7 cellular contexts compared by ENCODE assay signal in the genomic region with DNA sequence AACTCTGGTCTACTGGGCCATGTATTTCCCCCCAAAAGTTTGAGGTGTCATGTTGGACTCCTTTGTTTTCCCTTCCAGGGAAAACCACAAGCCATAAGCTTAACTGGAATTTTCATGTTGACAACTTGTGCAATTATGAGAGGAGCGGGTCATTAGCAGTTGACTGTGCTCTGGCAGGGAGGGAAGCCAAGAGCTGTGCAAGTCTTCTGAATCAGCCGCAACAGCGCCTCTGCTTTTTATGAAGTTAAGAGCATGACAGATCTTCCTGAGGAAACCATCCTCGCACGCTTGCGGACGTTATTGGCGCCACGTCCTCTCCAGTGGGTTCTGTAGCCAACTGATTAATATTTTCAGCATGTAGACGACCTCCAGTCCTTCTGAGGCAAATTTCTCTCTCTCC.
DNase-seq lines count a peak whose midpoint lies in the region; FAIRE-seq and TF ChIP-seq lines count a peak whose summit lies in the region.

No MANE protein-coding gene starts in this region.

- H3K18ac ChIP-seq in mesenchymal stem cell (ENCODE audit: low read depth in 1 of 2, low read length in 2 of 2), result no peak overlapping the region

- peaks cover 15% of the 10 kb centered on the region for H3K27me3 ChIP-seq in CD4-positive, alpha-beta memory T cell (ENCODE audit: insufficient read depth, low read length)
- H3K27me3 ChIP-seq in GM23248 (replicated peaks; ENCODE audit: insufficient read depth), result no peaks in the 10 kb centered on the region
- peaks cover 0 to 49% of the 10 kb centered on the region in 2 experiments for H3K27me3 ChIP-seq in mesenchymal stem cell (ENCODE audit: control insufficient read depth in 1 of 2, insufficient read depth in 1 of 2, low read length in 2 of 2)
- H3K27me3 ChIP-seq in small intestine (ENCODE audit: control insufficient read depth in 2 of 2, insufficient read depth in 2 of 2, low read length in 2 of 2), result peaks cover 0 to 12% of the 10 kb centered on the region in 2 donors
- H3K27me3 ChIP-seq in ovary, result no peaks in the 10 kb centered on the region

- FAIRE-seq in small intestine (lab: Jason Lieb, UNC), result no peak

- H3K23ac ChIP-seq in mesenchymal stem cell (ENCODE audit: low read length in 2 of 2), result no peak overlapping the region

- H3K9ac ChIP-seq in GM23248, result no peak overlapping the region
- peak overlapping the region; percentile 73 for H3K9ac ChIP-seq in mesenchymal stem cell (ENCODE audit: low read length)

- no peaks in the 10 kb centered on the region for H3K79me2 ChIP-seq in GM23248 (ENCODE audit: insufficient read depth)

- no peak overlapping the region for H2BK15ac ChIP-seq in mesenchymal stem cell (ENCODE audit: low read depth, poor library complexity, severe bottlenecking)

- H3K9me3 Mint-ChIP-seq in CD4-positive, alpha-beta memory T cell, result no peaks in the 10 kb centered on the region

- no peak overlapping the region for H2BK120ac ChIP-seq in mesenchymal stem cell (ENCODE audit: low read depth, low read length)

- no peaks in the 10 kb centered on the region for H3K36me3 Mint-ChIP-seq in CD4-positive, alpha-beta memory T cell

- in situ Hi-C loops in GM23248 (cut with MboI), result no loop called here

- TF ChIP-seq EP300 in ovary (IDR thresholded peaks at IDR 0.05), result no peak

- no peaks in the 10 kb centered on the region for H3K36me3 ChIP-seq in CD4-positive, alpha-beta memory T cell (ENCODE audit: insufficient read depth, low read length)
- no peaks in the 10 kb centered on the region for H3K36me3 ChIP-seq in GM23248 (ENCODE audit: low read depth)
- H3K36me3 ChIP-seq in mesenchymal stem cell (ENCODE audit: control insufficient read depth in 1 of 2, insufficient read depth in 2 of 2, low read depth in 1 of 2, low read length in 2 of 2), result no peaks in the 10 kb centered on the region
- H3K36me3 ChIP-seq in small intestine (ENCODE audit: control insufficient read depth in 2 of 2, insufficient read depth in 2 of 2, low read length in 2 of 2), result no peaks in the 10 kb centered on the region
- no peaks in the 10 kb centered on the region for H3K36me3 ChIP-seq in ovary

- POLR2A ChIA-PET in CD4-positive, alpha-beta memory T cell (lab: Charles Lee; ENCODE audit: partially characterized antibody), result no interaction called here

- no peak overlapping the region for H4K8ac ChIP-seq in mesenchymal stem cell (ENCODE audit: low read length)

- CTCF ChIA-PET in CD4-positive, alpha-beta memory T cell (lab: Charles Lee; ENCODE audit: partially characterized antibody), result interaction anchor here (2.0 kb wide), 1 partner anchor 11 kb away, joined by 8 read pairs; no protein-coding TSS in a partner anchor

- H2AK5ac ChIP-seq in mesenchymal stem cell (ENCODE audit: low read length, severe bottlenecking), result no peak overlapping the region

- no peaks in the 10 kb centered on the region for H3F3A ChIP-seq in GM23248 (ENCODE audit: insufficient read depth)

- H4K20me1 ChIP-seq in GM23248 (ENCODE audit: insufficient read depth), result no peaks in the 10 kb centered on the region

- peaks cover 5 to 16% (median 11%) of the 10 kb centered on the region in 4 donors for H3K4me1 Mint-ChIP-seq in CD4-positive, alpha-beta memory T cell

- H2AFZ ChIP-seq in GM23248 (no peak overlapping the region), mesenchymal stem cell (ENCODE audit: low read depth, low read length) (no peak overlapping the region)

- no peaks in the 10 kb centered on the region for H3K9me2 ChIP-seq in GM23248 (ENCODE audit: insufficient read depth)

- WGBS in GM23248 (ENCODE audit: low coverage in 1 of 2, low lambda C conversion rate in 2 of 2, missing lambda C conversion rate in 2 of 2), 2 experiments, result 0 to 1% methylated on average over 10 of the region's 10 CpGs
- WGBS in mesenchymal stem cell, result 45% methylated on average over 10 of the region's 10 CpGs
- 27 to 54% (median 43%) methylated on average over 10 of the region's 10 CpGs for WGBS in small intestine, 3 donors
- WGBS in ovary, 3 donors, result 21 to 33% (median 29%) methylated on average over 10 of the region's 10 CpGs

- no peak for TF ChIP-seq CTCF in ovary (IDR thresholded peaks at IDR 0.05)

- H3K4me3 ChIP-seq in CD4-positive, alpha-beta memory T cell (ENCODE audit: low read length in 2 of 2), result no peak overlapping the region
- H3K4me3 ChIP-seq in GM23248, result no peak overlapping the region
- peak overlapping the region in 1 of 2 experiments; percentile 57 for H3K4me3 ChIP-seq in mesenchymal stem cell (ENCODE audit: insufficient read depth in 1 of 2, low read depth in 1 of 2, low read length in 2 of 2)
- H3K4me3 ChIP-seq in small intestine (ENCODE audit: low read depth in 1 of 2, low read length in 2 of 2), result no peak overlapping the region
- no peak overlapping the region for H3K4me3 ChIP-seq in ovary

- no peak for DNase-seq in CD4-positive, alpha-beta memory T cell
- DNase-seq in GM23248 (peak; percentile 79), mesenchymal stem cell (peak; percentile 17), GF-D8 (lab: John Stamatoyannopoulos, UW) (no peak), small intestine (no peak), ovary (no peak)
- DNase-seq in activated CD4-positive, alpha-beta T cell treated with anti-CD3 and anti-CD28 coated beads, Interleukin-2, amount 50 U/mL, for 48 hours, result peak; percentile 6 to 14

- no peak overlapping the region for H3K27ac ChIP-seq in CD4-positive, alpha-beta memory T cell (ENCODE audit: low read depth, low read length)
- no peak overlapping the region for H3K27ac ChIP-seq in GM23248
- H3K27ac ChIP-seq in mesenchymal stem cell (ENCODE audit: low read length, poor library complexity, severe bottlenecking), result no peak overlapping the region
- H3K27ac ChIP-seq in small intestine (ENCODE audit: low read depth in 1 of 2, low read length in 1 of 2), result no peak overlapping the region
- H3K27ac ChIP-seq in ovary, result no peak overlapping the region

- no peak overlapping the region for H2BK12ac ChIP-seq in mesenchymal stem cell (ENCODE audit: low read length in 2 of 2)

- peaks cover 38 to 41% of the 10 kb centered on the region in 2 donors for H3K27me3 Mint-ChIP-seq in CD4-positive, alpha-beta memory T cell

- H3K79me1 ChIP-seq in mesenchymal stem cell (replicated peaks; ENCODE audit: low read length, poor library complexity, severe bottlenecking), result no peaks in the 10 kb centered on the region

- H3K4me3 Mint-ChIP-seq in CD4-positive, alpha-beta memory T cell, result peak overlapping the region in 7 of 8 donors; percentile 1 to 75 (median 56)

- no peak overlapping the region for H3K27ac Mint-ChIP-seq in CD4-positive, alpha-beta memory T cell

- H4K91ac ChIP-seq in mesenchymal stem cell (ENCODE audit: low read length), result no peak overlapping the region

- H3K4ac ChIP-seq in mesenchymal stem cell (ENCODE audit: low read depth in 1 of 2, low read length in 2 of 2), result no peak overlapping the region

- no peak overlapping the region for H2BK5ac ChIP-seq in mesenchymal stem cell (ENCODE audit: low read depth, low read length, poor library complexity, severe bottlenecking)

- no peak for TF ChIP-seq POLR2A in ovary (IDR thresholded peaks at IDR 0.05)

- no peak overlapping the region for H3K14ac ChIP-seq in mesenchymal stem cell (ENCODE audit: low read length in 2 of 2)

- H3K4me2 ChIP-seq in GM23248 (ENCODE audit: unreplicated experiment) (no peak overlapping the region), mesenchymal stem cell (ENCODE audit: low read length, poor library complexity, severe bottlenecking) (no peak overlapping the region)

- peaks cover 12% of the 10 kb centered on the region for H3K4me1 ChIP-seq in CD4-positive, alpha-beta memory T cell (ENCODE audit: insufficient read depth, low read length)
- no peaks in the 10 kb centered on the region for H3K4me1 ChIP-seq in GM23248 (ENCODE audit: insufficient read depth)
- H3K4me1 ChIP-seq in mesenchymal stem cell (ENCODE audit: control insufficient read depth, insufficient read depth, low read depth, low read length), result no peaks in the 10 kb centered on the region
- H3K4me1 ChIP-seq in small intestine (ENCODE audit: control insufficient read depth in 2 of 2, insufficient read depth in 1 of 2, low read depth in 1 of 2, low read length in 1 of 2), result no peaks in the 10 kb centered on the region
- no peaks in the 10 kb centered on the region for H3K4me1 ChIP-seq in ovary (ENCODE audit: insufficient read depth)

- intact Hi-C loops in CD4-positive, alpha-beta memory T cell (cut with micrococcal nuclease), result no loop called here
- intact Hi-C loops in ovary (cut with DNase I), result no loop called here

- no peaks in the 10 kb centered on the region for H3K9me3 ChIP-seq in CD4-positive, alpha-beta memory T cell (ENCODE audit: control insufficient read depth in 1 of 2, low read length in 2 of 2)
- no peaks in the 10 kb centered on the region for H3K9me3 ChIP-seq in GM23248 (ENCODE audit: low read depth)
- H3K9me3 ChIP-seq in mesenchymal stem cell (ENCODE audit: control insufficient read depth, low read length), result no peaks in the 10 kb centered on the region
- no peaks in the 10 kb centered on the region for H3K9me3 ChIP-seq in small intestine (ENCODE audit: control insufficient read depth, low read depth)
- no peaks in the 10 kb centered on the region for H3K9me3 ChIP-seq in ovary

Comparison
In these comparisons a context has a peak if more than half of its experiments do, and no peak if none do; other contexts are left out.
1. DNase-seq: peak in GM23248 (single experiment), activated CD4-positive, alpha-beta T cell treated with anti-CD3 and anti-CD28 coated beads, Interleukin-2, amount 50 U/mL, for 48 hours (2 of 2) and mesenchymal stem cell (single experiment); none in CD4-positive, alpha-beta memory T cell (0 of 5), GF-D8 (single experiment), small intestine (single experiment) and ovary (0 of 5).